10 cellular contexts compared by ENCODE assay signal in genomic region chr19:35724132-35724531, GRCh38. TPM values are rescaled to one million over a fixed set of nuclear protein-coding genes. Genes with fewer than 3 reads are reported as not detected.
DNase-seq lines count a peak whose midpoint lies in the region; ATAC-seq, FAIRE-seq and TF ChIP-seq lines count a peak whose summit lies in the region.
"Not testable (repeated sequence)": the region's sequence is repeated elsewhere in the genome, so short reads cannot be mapped to it uniquely, and the experiment has no call there.
"Had no signal": no experiment of that assay in that cellular context is flagged by ENCODE, and none has a peak within 500 bp of the region (broad histone marks: within the 10 kb centered on the region; RNA-seq: fewer than 3 reads in every experiment).

No MANE protein-coding gene starts in this region.

- not testable (repeated sequence) for H3K18ac ChIP-seq in neuronal stem cell (ENCODE audit: low read length)

- TF ChIP-seq EP300 in GM12878 (IDR thresholded peaks at IDR 0.05; ENCODE audit: borderline replicate concordance in 1 of 2, control insufficient read depth in 1 of 2, low read depth in 2 of 2, low read length in 2 of 2), result not testable (repeated sequence)

- H3K27ac Mint-ChIP-seq in CD4-positive, CD25-positive, alpha-beta regulatory T cell, result peak overlapping the region in 2 of 3 donors; percentile 14 to 76
- peak overlapping the region; percentile 76 for H3K27ac Mint-ChIP-seq in activated T-cell treated with anti-CD3 and anti-CD28 coated beads, Interleukin-2, amount 50 U/mL, for 24 hours
- peak overlapping the region; percentile 41 for H3K27ac Mint-ChIP-seq in activated naive CD4-positive, alpha-beta T cell treated with anti-CD3 and anti-CD28 coated beads, Interleukin-2, amount 50 U/mL, for 24 hours
- H3K27ac Mint-ChIP-seq in endothelial cell (ENCODE audit: unreplicated experiment), result not testable (repeated sequence)
- H3K27ac Mint-ChIP-seq in stimulated activated naive CD8-positive, alpha-beta T cell treated with anti-CD3 and anti-CD28 coated beads, Interleukin-15, Interleukin-2, amounts not matched to agents 100 ng/mL and 50 ng/mL, for 24 hours, result peak overlapping the region; percentile 55

- RAD21 ChIA-PET in GM12878 (lab: Charles Lee; ENCODE audit: unreplicated experiment), result not testable (repeated sequence)

- H3K14ac ChIP-seq in neuronal stem cell (ENCODE audit: low read length), result not testable (repeated sequence)

- not testable (repeated sequence) for H2BK120ac ChIP-seq in neuronal stem cell (ENCODE audit: low read depth, low read length)

- not testable (repeated sequence) for H4K91ac ChIP-seq in neuronal stem cell (ENCODE audit: low read depth, low read length, poor library complexity)

- not testable (repeated sequence) for H2BK5ac ChIP-seq in neuronal stem cell (ENCODE audit: low read length)

- H3K4me1 ChIP-seq in CD4-positive, CD25-positive, alpha-beta regulatory T cell (ENCODE audit: control insufficient read depth, insufficient read depth, low read length, poor library complexity, severe bottlenecking), result peaks cover 10% of the 10 kb centered on the region
- H3K4me1 ChIP-seq in GM12878 (ENCODE audit: control insufficient read depth, insufficient read depth, low read length); neuronal stem cell (ENCODE audit: control insufficient read depth in 2 of 2, insufficient read depth in 1 of 2, low read depth in 1 of 2, low read length in 2 of 2): not testable (repeated sequence)

- H3K23ac ChIP-seq in neuronal stem cell (ENCODE audit: low read depth, low read length, poor library complexity), result not testable (repeated sequence)

- H3K27me3 Mint-ChIP-seq in CD4-positive, CD25-positive, alpha-beta regulatory T cell; activated T-cell treated with anti-CD3 and anti-CD28 coated beads, Interleukin-2, amount 50 U/mL, for 24 hours; activated naive CD4-positive, alpha-beta T cell treated with anti-CD3 and anti-CD28 coated beads, Interleukin-2, amount 50 U/mL, for 24 hours; stimulated activated naive CD8-positive, alpha-beta T cell treated with anti-CD3 and anti-CD28 coated beads, Interleukin-15, Interleukin-2, amounts not matched to agents 100 ng/mL and 50 ng/mL, for 24 hours: not testable (repeated sequence)
- peaks cover 13% of the 10 kb centered on the region for H3K27me3 Mint-ChIP-seq in endothelial cell (ENCODE audit: unreplicated experiment)

- not testable (repeated sequence) for ATAC-seq in CD4-positive, CD25-positive, alpha-beta regulatory T cell (ENCODE audit: low read depth in 2 of 2); GM12878

- peaks cover 14% of the 10 kb centered on the region for H3K79me1 ChIP-seq in neuronal stem cell (ENCODE audit: low read depth, low read length)

- not testable (repeated sequence) for DNase-seq in CD4-positive, CD25-positive, alpha-beta regulatory T cell; activated T-cell treated with anti-CD3 and anti-CD28 coated beads, Interleukin-2, amount 50 U/mL, for 24 hours; GM12878 (ENCODE audit: low read depth, low spot score); endothelial cell (ENCODE audit: low spot score); neuronal stem cell (ENCODE audit: low spot score)

- 0 out of 2 replicates have a peak, but pooled peaks have one; percentile 11 for TF ChIP-seq POLR2A in GM12878 (IDR thresholded peaks at IDR 0.05; ENCODE audit: low read depth, low read length)

- H3K27ac ChIP-seq in CD4-positive, CD25-positive, alpha-beta regulatory T cell (ENCODE audit: insufficient read depth, low read length, poor library complexity, severe bottlenecking); GM12878 (ENCODE audit: control insufficient read depth, insufficient read depth); neuronal stem cell (replicated peaks; ENCODE audit: low read length): not testable (repeated sequence)

- H3K36me3 ChIP-seq in CD4-positive, CD25-positive, alpha-beta regulatory T cell (ENCODE audit: control insufficient read depth, insufficient read depth, low read length), result peaks cover 80% of the 10 kb centered on the region
- peaks cover 27 to 38% of the 10 kb centered on the region in 2 experiments for H3K36me3 ChIP-seq in GM12878 (ENCODE audit: control insufficient read depth in 2 of 2, insufficient read depth in 2 of 2, low read length in 1 of 2)
- H3K36me3 ChIP-seq in neuronal stem cell (replicated peaks in 1 of 2; ENCODE audit: control insufficient read depth in 2 of 2, insufficient read depth in 2 of 2, low read length in 2 of 2), result peaks cover 76 to 93% of the 10 kb centered on the region in 2 donors

- peak overlapping the region; percentile 43 for H4K8ac ChIP-seq in neuronal stem cell (ENCODE audit: low read depth, low read length)

- H3K4me1 Mint-ChIP-seq in CD4-positive, CD25-positive, alpha-beta regulatory T cell, result peaks cover 0 to 16% (median 8%) of the 10 kb centered on the region in 4 donors
- peaks cover 23% of the 10 kb centered on the region for H3K4me1 Mint-ChIP-seq in activated T-cell treated with anti-CD3 and anti-CD28 coated beads, Interleukin-2, amount 50 U/mL, for 24 hours (ENCODE audit: low read depth)
- H3K4me1 Mint-ChIP-seq in activated naive CD4-positive, alpha-beta T cell treated with anti-CD3 and anti-CD28 coated beads, Interleukin-2, amount 50 U/mL, for 24 hours, result peaks cover 20% of the 10 kb centered on the region
- not testable (repeated sequence) for H3K4me1 Mint-ChIP-seq in endothelial cell (ENCODE audit: unreplicated experiment)
- H3K4me1 Mint-ChIP-seq in stimulated activated naive CD8-positive, alpha-beta T cell treated with anti-CD3 and anti-CD28 coated beads, Interleukin-15, Interleukin-2, amounts not matched to agents 100 ng/mL and 50 ng/mL, for 24 hours (ENCODE audit: low read depth), result peaks cover 14% of the 10 kb centered on the region

- not testable (repeated sequence) for H3K9ac ChIP-seq in GM12878 (ENCODE audit: control insufficient read depth, insufficient read depth, low read length); neuronal stem cell (ENCODE audit: low read depth, low read length, poor library complexity)

- H4K20me1 ChIP-seq in GM12878 (ENCODE audit: control insufficient read depth, insufficient read depth), result not testable (repeated sequence)

- not testable (repeated sequence) for TF ChIP-seq RAD21 in GM12878 (IDR thresholded peaks at IDR 0.05; ENCODE audit: insufficient read depth, low read depth, low read length)

- H3K4me3 ChIP-seq in CD4-positive, CD25-positive, alpha-beta regulatory T cell (ENCODE audit: low read depth, low read length); GM12878; neuronal stem cell (ENCODE audit: low read length in 2 of 2): not testable (repeated sequence)

- not testable (repeated sequence) for H3K4me3 Mint-ChIP-seq in CD4-positive, CD25-positive, alpha-beta regulatory T cell; activated T-cell treated with anti-CD3 and anti-CD28 coated beads, Interleukin-2, amount 50 U/mL, for 24 hours; activated naive CD4-positive, alpha-beta T cell treated with anti-CD3 and anti-CD28 coated beads, Interleukin-2, amount 50 U/mL, for 24 hours; stimulated activated naive CD8-positive, alpha-beta T cell treated with anti-CD3 and anti-CD28 coated beads, Interleukin-15, Interleukin-2, amounts not matched to agents 100 ng/mL and 50 ng/mL, for 24 hours
- peak overlapping the region; percentile 59 for H3K4me3 Mint-ChIP-seq in endothelial cell (ENCODE audit: unreplicated experiment)

- H3K9me3 Mint-ChIP-seq in CD4-positive, CD25-positive, alpha-beta regulatory T cell; activated T-cell treated with anti-CD3 and anti-CD28 coated beads, Interleukin-2, amount 50 U/mL, for 24 hours; activated naive CD4-positive, alpha-beta T cell treated with anti-CD3 and anti-CD28 coated beads, Interleukin-2, amount 50 U/mL, for 24 hours; endothelial cell (ENCODE audit: unreplicated experiment); stimulated activated naive CD8-positive, alpha-beta T cell treated with anti-CD3 and anti-CD28 coated beads, Interleukin-15, Interleukin-2, amounts not matched to agents 100 ng/mL and 50 ng/mL, for 24 hours: not testable (repeated sequence)

- not testable (repeated sequence) for TF ChIP-seq CTCF in GM12878 (IDR thresholded peaks at IDR 0.05 in 2 of 3, conservative IDR thresholded peaks at IDR 0.05 in 1 of 3; ENCODE audit: control insufficient read depth in 2 of 3, extremely low read depth in 1 of 3, insufficient read depth in 1 of 3, low read depth in 3 of 3, low read length in 3 of 3); endothelial cell (IDR thresholded peaks at IDR 0.05; ENCODE audit: unreplicated experiment)

- intact Hi-C loops in GM12878 (cut with micrococcal nuclease; ENCODE audit: unreplicated experiment), result not testable (repeated sequence)

- SMC1A ChIA-PET in GM12878 (lab: Charles Lee; ENCODE audit: uncharacterized antibody, unreplicated experiment), result not testable (repeated sequence)

- not testable (repeated sequence) for FAIRE-seq in GM12878 (lab: Jason Lieb, UNC)

- WGBS in GM12878 (ENCODE audit: insufficient coverage, insufficient replicate concordance, low lambda C conversion rate, missing lambda C conversion rate), result 96% methylated on average over 7 of the region's 7 CpGs
- WGBS in neuronal stem cell (ENCODE audit: extremely low coverage in 2 of 2, insufficient read length in 2 of 2, insufficient replicate concordance in 1 of 2), 2 donors, result no CpG with 5 or more reads among the region's 7 CpGs

- peaks cover 34% of the 10 kb centered on the region for H3K36me3 Mint-ChIP-seq in CD4-positive, CD25-positive, alpha-beta regulatory T cell
- peaks cover 95% of the 10 kb centered on the region for H3K36me3 Mint-ChIP-seq in activated T-cell treated with anti-CD3 and anti-CD28 coated beads, Interleukin-2, amount 50 U/mL, for 24 hours (ENCODE audit: low read depth)
- not testable (repeated sequence) for H3K36me3 Mint-ChIP-seq in activated naive CD4-positive, alpha-beta T cell treated with anti-CD3 and anti-CD28 coated beads, Interleukin-2, amount 50 U/mL, for 24 hours
- peaks cover 55% of the 10 kb centered on the region for H3K36me3 Mint-ChIP-seq in endothelial cell (ENCODE audit: low read depth, unreplicated experiment)
- peaks cover 83% of the 10 kb centered on the region for H3K36me3 Mint-ChIP-seq in stimulated activated naive CD8-positive, alpha-beta T cell treated with anti-CD3 and anti-CD28 coated beads, Interleukin-15, Interleukin-2, amounts not matched to agents 100 ng/mL and 50 ng/mL, for 24 hours (ENCODE audit: low read depth)

- in situ Hi-C loops in GM12878 (cut with MboI), result not testable (repeated sequence)

- not testable (repeated sequence) for BruUV-seq in GM12878 (replicated peaks; lab: Mats Ljungman, UMichigan)

- H2BK12ac ChIP-seq in neuronal stem cell (ENCODE audit: low read length), result not testable (repeated sequence)

- not testable (repeated sequence) for H3K9me3 ChIP-seq in CD4-positive, CD25-positive, alpha-beta regulatory T cell (ENCODE audit: control insufficient read depth in 2 of 2, low read length in 2 of 2); GM12878 (replicated peaks; ENCODE audit: control insufficient read depth, insufficient read depth, low read length); neuronal stem cell (replicated peaks in 1 of 2; ENCODE audit: control insufficient read depth in 2 of 2, insufficient read depth in 1 of 2, low read depth in 1 of 2, low read length in 2 of 2)

- POLR2A ChIA-PET in GM12878 (lab: Charles Lee), result not testable (repeated sequence)

- H3K4ac ChIP-seq in neuronal stem cell (ENCODE audit: low read length), result not testable (repeated sequence)

- CTCF ChIA-PET in GM12878 (lab: Yijun Ruan, JAX), result not testable (repeated sequence)

- H3K4me2 ChIP-seq in GM12878 (ENCODE audit: control insufficient read depth, insufficient read depth); neuronal stem cell (ENCODE audit: insufficient read depth, low read length, poor library complexity, severe bottlenecking): not testable (repeated sequence)

- H2BK15ac ChIP-seq in neuronal stem cell (ENCODE audit: low read length), result not testable (repeated sequence)

- H2AFZ ChIP-seq in GM12878 (ENCODE audit: control insufficient read depth, low read depth, low read length); neuronal stem cell (ENCODE audit: low read length): not testable (repeated sequence)

- H2AK5ac ChIP-seq in neuronal stem cell (ENCODE audit: low read depth, low read length), result not testable (repeated sequence)

- not testable (repeated sequence) for H3K27me3 ChIP-seq in CD4-positive, CD25-positive, alpha-beta regulatory T cell (ENCODE audit: control insufficient read depth, insufficient read depth, low read length); GM12878 (replicated peaks in 1 of 2; ENCODE audit: control insufficient read depth in 2 of 2, insufficient read depth in 2 of 2, low read length in 1 of 2); neuronal stem cell (ENCODE audit: control insufficient read depth in 3 of 3, insufficient read depth in 3 of 3, low read depth in 1 of 3, low read length in 3 of 3)

- H3K79me2 ChIP-seq in GM12878 (ENCODE audit: control insufficient read depth, insufficient read depth, low read length), result not testable (repeated sequence)

RNA-seq across cellular contexts. Expression of gene KMT2B, which starts 6.3 kb away (rescaled TPM):
- 73.0 TPM for total RNA-seq in CD4-positive, CD25-positive, alpha-beta regulatory T cell
- 1 to 10 TPM in 1 of 4 donors, under 1 TPM in 3; 0.45 to 1.1 (median 0.68) TPM for polyA plus RNA-seq in CD4-positive, CD25-positive, alpha-beta regulatory T cell
- total RNA-seq in GM12878 (2013; cell fraction: nucleolus; rRNA removed), result 27.0 and 31.3 TPM in 2 replicates
- total RNA-seq in GM12878 (2014; rRNA removed), result 5.3 and 7.8 TPM in 2 replicates
- 3.8 and 3.9 TPM in 2 replicates for total RNA-seq in GM12878 (2014; rRNA removed; fragmentation: Illumina TruSeq; extraction: Trizol)
- 35.3 and 35.6 TPM in 2 replicates for total RNA-seq in GM12878 (2021)
- 15.0 TPM for polyA plus RNA-seq in GM12878 (2011; ENCODE audit: low read depth)
- 6.8 and 14.9 TPM in 2 replicates for polyA plus RNA-seq in GM12878 (2011; rRNA removed)
- 19.6 and 23.0 TPM in 2 replicates for polyA plus RNA-seq in GM12878 (2011; cell fraction: cytosol; rRNA removed)
- 112 and 185 TPM in 2 replicates for polyA plus RNA-seq in GM12878 (2011; cell fraction: nucleus; rRNA removed)
- polyA plus RNA-seq in GM12878 (2012), result 29.0 and 37.1 TPM in 2 replicates
- polyA plus RNA-seq in GM12878 (2014; fragmentation: Illumina TruSeq; extraction: Trizol), result 7.6 and 14.7 TPM in 2 replicates
- polyA plus RNA-seq in GM12878 (2014; fragmentation: Nextera tagmentation; extraction: Ambion mirVana), result under 1 TPM; 0.71 to 0.91 TPM
- polyA plus RNA-seq in GM12878 (2014; rRNA removed), result 21.9 and 23.0 TPM in 2 replicates
- polyA plus RNA-seq in GM12878 (2016; fragmentation: Nextera tagmentation; extraction: Ambion mirVana), result 1 to 10 TPM; 4.0 to 4.1 TPM
- polyA minus RNA-seq in GM12878 (2011; rRNA and poly(A)+ RNA removed), result 8.0 and 8.4 TPM in 2 replicates
- polyA minus RNA-seq in GM12878 (2011; cell fraction: cytosol; rRNA and poly(A)+ RNA removed), result 6.1 and 10.9 TPM in 2 replicates
- polyA minus RNA-seq in GM12878 (2011; cell fraction: nucleus; rRNA and poly(A)+ RNA removed), result 10.0 and 17.1 TPM in 2 replicates
- total RNA-seq in endothelial cell (ENCODE audit: unreplicated experiment), result 51.7 TPM
- polyA plus RNA-seq in neuronal stem cell (2013, experiment 1 of 2), result 11.4 TPM
- polyA plus RNA-seq in neuronal stem cell (2013, experiment 2 of 2), result 11.1 TPM

RNA-seq across cellular contexts. Expression of gene IGFLR1, which starts 18.1 kb away (rescaled TPM):
- 80.5 TPM for total RNA-seq in CD4-positive, CD25-positive, alpha-beta regulatory T cell
- polyA plus RNA-seq in CD4-positive, CD25-positive, alpha-beta regulatory T cell, result 100 to 1,000 TPM; 109 to 151 (median 125) TPM
- total RNA-seq in GM12878 (2013; cell fraction: nucleolus; rRNA removed), result 16.2 and 19.9 TPM in 2 replicates
- 27.2 and 28.7 TPM in 2 replicates for total RNA-seq in GM12878 (2014; rRNA removed)
- 8.3 and 9.1 TPM in 2 replicates for total RNA-seq in GM12878 (2014; rRNA removed; fragmentation: Illumina TruSeq; extraction: Trizol)
- total RNA-seq in GM12878 (2021), result 35.3 and 41.7 TPM in 2 replicates
- polyA plus RNA-seq in GM12878 (2011; ENCODE audit: low read depth), result 11.1 TPM
- polyA plus RNA-seq in GM12878 (2011; rRNA removed), result 10.1 and 22.4 TPM in 2 replicates
- polyA plus RNA-seq in GM12878 (2011; cell fraction: cytosol; rRNA removed), result 46.7 and 55.5 TPM in 2 replicates
- polyA plus RNA-seq in GM12878 (2011; cell fraction: nucleus; rRNA removed), result 75.6 and 89.2 TPM in 2 replicates
- polyA plus RNA-seq in GM12878 (2012), result 30.0 and 41.7 TPM in 2 replicates
- polyA plus RNA-seq in GM12878 (2014; fragmentation: Illumina TruSeq; extraction: Trizol), result 5.9 and 8.7 TPM in 2 replicates
- 10 to 100 TPM in 1 of 2 experiments, 1 to 10 TPM in 1; 2.5 to 11.9 TPM for polyA plus RNA-seq in GM12878 (2014; fragmentation: Nextera tagmentation; extraction: Ambion mirVana)
- 39.9 and 47.9 TPM in 2 replicates for polyA plus RNA-seq in GM12878 (2014; rRNA removed)
- 10 to 100 TPM; 36.4 to 36.8 TPM for polyA plus RNA-seq in GM12878 (2016; fragmentation: Nextera tagmentation; extraction: Ambion mirVana)
- polyA minus RNA-seq in GM12878 (2011; rRNA and poly(A)+ RNA removed), result 7.2 and 17.9 TPM in 2 replicates
- 9.4 and 12.4 TPM in 2 replicates for polyA minus RNA-seq in GM12878 (2011; cell fraction: cytosol; rRNA and poly(A)+ RNA removed)
- 11.1 and 12.0 TPM in 2 replicates for polyA minus RNA-seq in GM12878 (2011; cell fraction: nucleus; rRNA and poly(A)+ RNA removed)
- total RNA-seq in endothelial cell (ENCODE audit: unreplicated experiment), result 3.2 TPM
- 9.7 TPM for polyA plus RNA-seq in neuronal stem cell (2013, experiment 1 of 2)
- 9.4 TPM for polyA plus RNA-seq in neuronal stem cell (2013, experiment 2 of 2)

RNA-seq across cellular contexts. Expression of gene ZBTB32, which starts 19.8 kb away (rescaled TPM):
- 42.0 TPM for total RNA-seq in CD4-positive, CD25-positive, alpha-beta regulatory T cell
- 1 to 10 TPM; 3.1 to 5.3 (median 4.6) TPM for polyA plus RNA-seq in CD4-positive, CD25-positive, alpha-beta regulatory T cell
- 41.3 and 46.9 TPM in 2 replicates for total RNA-seq in GM12878 (2013; cell fraction: nucleolus; rRNA removed)
- total RNA-seq in GM12878 (2014; rRNA removed) (11.0 and 13.9 TPM in 2 replicates), GM12878 (2014; rRNA removed; fragmentation: Illumina TruSeq; extraction: Trizol) (11.0 and 11.4 TPM in 2 replicates), GM12878 (2021) (45.6 and 46.7 TPM in 2 replicates), endothelial cell (ENCODE audit: unreplicated experiment) (not detected)
- 7.2 TPM for polyA plus RNA-seq in GM12878 (2011; ENCODE audit: low read depth)
- polyA plus RNA-seq in GM12878 (2011; rRNA removed) (10.2 and 18.2 TPM in 2 replicates), GM12878 (2014; fragmentation: Illumina TruSeq; extraction: Trizol) (6.2 and 13.2 TPM in 2 replicates), GM12878 (2014; fragmentation: Nextera tagmentation; extraction: Ambion mirVana) (1 to 10 TPM; 1.0 to 3.6 TPM), GM12878 (2014; rRNA removed) (34.7 and 36.7 TPM in 2 replicates), GM12878 (2016; fragmentation: Nextera tagmentation; extraction: Ambion mirVana) (10 to 100 TPM; 32.4 to 36.4 TPM)
- 15.1 and 26.3 TPM in 2 replicates for polyA plus RNA-seq in GM12878 (2011; cell fraction: cytosol; rRNA removed)
- polyA plus RNA-seq in GM12878 (2011; cell fraction: nucleus; rRNA removed), result 78.5 and 107 TPM in 2 replicates
- 22.0 and 36.4 TPM in 2 replicates for polyA plus RNA-seq in GM12878 (2012)
- 6.7 and 12.7 TPM in 2 replicates for polyA minus RNA-seq in GM12878 (2011; rRNA and poly(A)+ RNA removed)
- polyA minus RNA-seq in GM12878 (2011; cell fraction: cytosol; rRNA and poly(A)+ RNA removed), result 8.8 and 10.2 TPM in 2 replicates
- 17.0 and 21.9 TPM in 2 replicates for polyA minus RNA-seq in GM12878 (2011; cell fraction: nucleus; rRNA and poly(A)+ RNA removed)
- not detected for polyA plus RNA-seq in neuronal stem cell (2013, experiment 1 of 2)
- not detected for polyA plus RNA-seq in neuronal stem cell (2013, experiment 2 of 2)
- total RNA-seq: A172 had no signal
- polyA plus RNA-seq: A549, BJ had no signal

RNA-seq across cellular contexts. Expression of gene U2AF1L4, which starts 21.1 kb away (rescaled TPM):
- total RNA-seq in CD4-positive, CD25-positive, alpha-beta regulatory T cell, result 70.8 TPM
- 10 to 100 TPM; 48.4 to 66.5 (median 58.5) TPM for polyA plus RNA-seq in CD4-positive, CD25-positive, alpha-beta regulatory T cell
- 13.8 and 17.3 TPM in 2 replicates for total RNA-seq in GM12878 (2013; cell fraction: nucleolus; rRNA removed)
- total RNA-seq in GM12878 (2014; rRNA removed), result 9.4 and 14.0 TPM in 2 replicates
- 7.9 and 9.3 TPM in 2 replicates for total RNA-seq in GM12878 (2014; rRNA removed; fragmentation: Illumina TruSeq; extraction: Trizol)
- 13.0 and 16.4 TPM in 2 replicates for total RNA-seq in GM12878 (2021)
- 14.2 TPM for polyA plus RNA-seq in GM12878 (2011; ENCODE audit: low read depth)
- 11.8 and 16.2 TPM in 2 replicates for polyA plus RNA-seq in GM12878 (2011; rRNA removed)
- 20.8 and 27.3 TPM in 2 replicates for polyA plus RNA-seq in GM12878 (2011; cell fraction: cytosol; rRNA removed)
- polyA plus RNA-seq in GM12878 (2011; cell fraction: nucleus; rRNA removed), result 93.8 and 102 TPM in 2 replicates
- 18.6 and 26.0 TPM in 2 replicates for polyA plus RNA-seq in GM12878 (2012)
- 9.6 and 13.4 TPM in 2 replicates for polyA plus RNA-seq in GM12878 (2014; fragmentation: Illumina TruSeq; extraction: Trizol)
- 10 to 100 TPM in 1 of 2 experiments, 1 to 10 TPM in 1; 9.6 to 13.7 TPM for polyA plus RNA-seq in GM12878 (2014; fragmentation: Nextera tagmentation; extraction: Ambion mirVana)
- 21.6 and 22.1 TPM in 2 replicates for polyA plus RNA-seq in GM12878 (2014; rRNA removed)
- polyA plus RNA-seq in GM12878 (2016; fragmentation: Nextera tagmentation; extraction: Ambion mirVana), result 10 to 100 TPM; 17.1 to 17.4 TPM
- polyA minus RNA-seq in GM12878 (2011; rRNA and poly(A)+ RNA removed), result 12.8 and 16.6 TPM in 2 replicates
- polyA minus RNA-seq in GM12878 (2011; cell fraction: cytosol; rRNA and poly(A)+ RNA removed), result 8.8 and 10.0 TPM in 2 replicates
- polyA minus RNA-seq in GM12878 (2011; cell fraction: nucleus; rRNA and poly(A)+ RNA removed), result 14.4 and 23.5 TPM in 2 replicates
- 12.0 TPM for total RNA-seq in endothelial cell (ENCODE audit: unreplicated experiment)
- 13.5 TPM for polyA plus RNA-seq in neuronal stem cell (2013, experiment 1 of 2)
- polyA plus RNA-seq in neuronal stem cell (2013, experiment 2 of 2), result 14.3 TPM

RNA-seq across cellular contexts. Expression of gene PSENEN, which starts 21.3 kb away (rescaled TPM):
- 21.1 TPM for total RNA-seq in CD4-positive, CD25-positive, alpha-beta regulatory T cell
- polyA plus RNA-seq in CD4-positive, CD25-positive, alpha-beta regulatory T cell, result 10 to 100 TPM; 66.1 to 99.6 (median 72.9) TPM
- total RNA-seq in GM12878 (2013; cell fraction: nucleolus; rRNA removed), result 2.8 and 4.2 TPM in 2 replicates
- 37.8 and 39.4 TPM in 2 replicates for total RNA-seq in GM12878 (2014; rRNA removed)
- total RNA-seq in GM12878 (2014; rRNA removed; fragmentation: Illumina TruSeq; extraction: Trizol), result 34.3 and 34.7 TPM in 2 replicates
- total RNA-seq in GM12878 (2021), result 35.6 and 42.9 TPM in 2 replicates
- polyA plus RNA-seq in GM12878 (2011; ENCODE audit: low read depth), result 6.0 TPM
- polyA plus RNA-seq in GM12878 (2011; rRNA removed), result 10.5 and 14.4 TPM in 2 replicates
- polyA plus RNA-seq in GM12878 (2011; cell fraction: cytosol; rRNA removed), result 23.6 and 28.8 TPM in 2 replicates
- polyA plus RNA-seq in GM12878 (2011; cell fraction: nucleus; rRNA removed), result 14.0 and 17.6 TPM in 2 replicates
- 35.0 and 36.0 TPM in 2 replicates for polyA plus RNA-seq in GM12878 (2012)
- polyA plus RNA-seq in GM12878 (2014; fragmentation: Illumina TruSeq; extraction: Trizol), result 29.9 and 35.1 TPM in 2 replicates
- polyA plus RNA-seq in GM12878 (2014; fragmentation: Nextera tagmentation; extraction: Ambion mirVana), result 100 to 1,000 TPM; 143 to 178 TPM
- polyA plus RNA-seq in GM12878 (2014; rRNA removed), result 32.3 and 44.0 TPM in 2 replicates
- 10 to 100 TPM; 62.6 to 66.7 TPM for polyA plus RNA-seq in GM12878 (2016; fragmentation: Nextera tagmentation; extraction: Ambion mirVana)
- polyA minus RNA-seq in GM12878 (2011; rRNA and poly(A)+ RNA removed), result 9.1 and 21.3 TPM in 2 replicates
- 4.5 and 4.8 TPM in 2 replicates for polyA minus RNA-seq in GM12878 (2011; cell fraction: cytosol; rRNA and poly(A)+ RNA removed)
- polyA minus RNA-seq in GM12878 (2011; cell fraction: nucleus; rRNA and poly(A)+ RNA removed), result 3.5 and 3.9 TPM in 2 replicates
- 99.0 TPM for total RNA-seq in endothelial cell (ENCODE audit: unreplicated experiment)
- polyA plus RNA-seq in neuronal stem cell (2013, experiment 1 of 2), result 84.6 TPM
- 82.8 TPM for polyA plus RNA-seq in neuronal stem cell (2013, experiment 2 of 2)

Comparison
In these comparisons a context has a peak if more than half of its experiments do, and no peak if none do; other contexts are left out.
1. RNA of gene ZBTB32, which starts 19.8 kb away (total RNA-seq): 42.0 TPM in CD4-positive, CD25-positive, alpha-beta regulatory T cell (single experiment) and 11.0 to 46.9 TPM in GM12878; not detected in endothelial cell (single experiment); every median in the first group is over 10 times any median in the second.